Comparison of ENCODE assay signal across 1 cellular context in the genomic region with DNA sequence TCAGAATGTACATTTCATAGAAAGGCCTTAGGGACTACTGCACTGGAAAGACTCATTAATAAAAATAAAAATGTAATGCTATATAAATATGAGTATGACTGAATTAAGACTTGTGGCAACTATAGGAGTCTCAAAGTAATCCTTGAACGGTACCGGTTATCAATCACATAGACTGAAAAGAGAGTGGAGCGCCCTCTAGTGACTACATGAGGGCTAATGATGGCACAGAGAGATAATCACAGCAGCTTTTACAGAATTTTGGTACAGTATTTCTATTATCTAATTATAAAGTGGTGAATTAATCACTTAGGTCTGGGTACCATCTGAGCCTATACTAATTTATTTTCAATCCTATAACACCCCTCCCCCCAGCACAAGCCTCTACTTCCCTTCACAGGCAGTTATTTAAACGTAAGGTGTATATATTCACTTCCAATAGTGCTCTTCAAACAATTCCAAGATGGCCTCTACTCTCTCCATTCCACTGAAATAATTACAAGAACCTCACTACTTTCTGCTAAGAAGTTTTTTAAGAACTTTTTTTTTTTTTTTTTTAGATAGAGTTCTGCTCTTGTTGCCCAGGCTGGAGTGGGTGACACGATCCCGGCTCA.
TF ChIP-seq lines count a peak whose summit lies in the region.

No MANE protein-coding gene starts in this region.

TF ChIP-seq in GM12878, 131 proteins besides CTCF, POLR2A, EP300 and RAD21 (continued from another document):
- TF ChIP-seq, protein P1, sequence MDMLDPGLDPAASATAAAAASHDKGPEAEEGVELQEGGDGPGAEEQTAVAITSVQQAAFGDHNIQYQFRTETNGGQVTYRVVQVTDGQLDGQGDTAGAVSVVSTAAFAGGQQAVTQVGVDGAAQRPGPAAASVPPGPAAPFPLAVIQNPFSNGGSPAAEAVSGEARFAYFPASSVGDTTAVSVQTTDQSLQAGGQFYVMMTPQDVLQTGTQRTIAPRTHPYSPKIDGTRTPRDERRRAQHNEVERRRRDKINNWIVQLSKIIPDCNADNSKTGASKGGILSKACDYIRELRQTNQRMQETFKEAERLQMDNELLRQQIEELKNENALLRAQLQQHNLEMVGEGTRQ (IDR thresholded peaks at IDR 0.05; ENCODE audit: borderline replicate concordance, low read depth, low read length): no peak
- TF ChIP-seq RFX5 (IDR thresholded peaks at IDR 0.05; ENCODE audit: low read depth, low read length): no peak
- TF ChIP-seq MTA2 (IDR thresholded peaks at IDR 0.05; ENCODE audit: low read depth): no peak
- TF ChIP-seq ZBED1 (IDR thresholded peaks at IDR 0.05; ENCODE audit: borderline replicate concordance): no peak
- peak; percentile 60; the same call in 1 of the 2 replicates for TF ChIP-seq SMC3 (IDR thresholded peaks at IDR 0.05; ENCODE audit: borderline replicate concordance, low read length)
